In the genomic region with DNA sequence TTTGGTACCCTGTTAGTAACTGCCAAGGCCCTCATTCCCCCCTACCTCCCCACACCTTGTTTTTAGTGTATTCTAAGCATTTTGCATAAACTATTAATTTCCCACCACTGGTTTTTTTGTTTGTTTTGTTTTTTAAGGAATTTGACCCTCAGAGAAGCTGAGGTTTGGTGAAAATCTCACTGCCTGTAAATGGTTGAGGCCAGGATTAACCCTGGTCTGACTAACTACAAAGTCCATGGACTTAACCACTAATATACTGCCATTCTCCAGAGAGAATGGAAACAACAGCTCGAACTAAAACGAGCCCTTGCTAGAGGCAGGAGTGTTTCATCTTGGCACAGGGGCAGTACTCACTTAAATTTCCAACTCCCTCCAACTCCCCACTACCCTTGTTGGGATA, we compare ENCODE assay signal across 3 cellular contexts.
TF ChIP-seq lines count a peak whose summit lies in the region.

No MANE protein-coding gene starts in this region.

TF ChIP-seq in SK-N-SH, 30 proteins besides CTCF, POLR2A, EP300 and RAD21:
- no peak for TF ChIP-seq CHD2 (IDR thresholded peaks at IDR 0.05; ENCODE audit: low read length, partially characterized antibody)
- no peak for TF ChIP-seq MXI1 (IDR thresholded peaks at IDR 0.05; ENCODE audit: low read depth, low read length)
- TF ChIP-seq ELF1 (IDR thresholded peaks at IDR 0.05), result no peak
- no peak for TF ChIP-seq POLR2AphosphoS5 (IDR thresholded peaks at IDR 0.05; ENCODE audit: low read depth, low read length)
- TF ChIP-seq NRF1 (IDR thresholded peaks at IDR 0.05; ENCODE audit: low read depth, low read length), result no peak
- no peak for TF ChIP-seq TCF12 (IDR thresholded peaks at IDR 0.05)
- TF ChIP-seq, protein P1, sequence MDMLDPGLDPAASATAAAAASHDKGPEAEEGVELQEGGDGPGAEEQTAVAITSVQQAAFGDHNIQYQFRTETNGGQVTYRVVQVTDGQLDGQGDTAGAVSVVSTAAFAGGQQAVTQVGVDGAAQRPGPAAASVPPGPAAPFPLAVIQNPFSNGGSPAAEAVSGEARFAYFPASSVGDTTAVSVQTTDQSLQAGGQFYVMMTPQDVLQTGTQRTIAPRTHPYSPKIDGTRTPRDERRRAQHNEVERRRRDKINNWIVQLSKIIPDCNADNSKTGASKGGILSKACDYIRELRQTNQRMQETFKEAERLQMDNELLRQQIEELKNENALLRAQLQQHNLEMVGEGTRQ (IDR thresholded peaks at IDR 0.05; ENCODE audit: borderline replicate concordance, low read depth, low read length), result no peak

TF ChIP-seq in SK-N-SH treated with all-trans-retinoic acid at 6 μM for 48 hours, 23 proteins besides CTCF, POLR2A, EP300 and RAD21:
- no peak for TF ChIP-seq ZC3H10 (CRISPR knock-in tag; IDR thresholded peaks at IDR 0.05)
- no peak for TF ChIP-seq ZNF8 (CRISPR knock-in tag; IDR thresholded peaks at IDR 0.05)
- no peak for TF ChIP-seq TCF4 (CRISPR knock-in tag; IDR thresholded peaks at IDR 0.05; ENCODE audit: borderline replicate concordance)
- no peak for TF ChIP-seq OSR1 (CRISPR knock-in tag; IDR thresholded peaks at IDR 0.05)
- no peak for TF ChIP-seq PPARA (CRISPR knock-in tag; IDR thresholded peaks at IDR 0.05; ENCODE audit: borderline replicate concordance)
- TF ChIP-seq ZFP3 (CRISPR knock-in tag; IDR thresholded peaks at IDR 0.05), result no peak
- TF ChIP-seq, protein P2, sequence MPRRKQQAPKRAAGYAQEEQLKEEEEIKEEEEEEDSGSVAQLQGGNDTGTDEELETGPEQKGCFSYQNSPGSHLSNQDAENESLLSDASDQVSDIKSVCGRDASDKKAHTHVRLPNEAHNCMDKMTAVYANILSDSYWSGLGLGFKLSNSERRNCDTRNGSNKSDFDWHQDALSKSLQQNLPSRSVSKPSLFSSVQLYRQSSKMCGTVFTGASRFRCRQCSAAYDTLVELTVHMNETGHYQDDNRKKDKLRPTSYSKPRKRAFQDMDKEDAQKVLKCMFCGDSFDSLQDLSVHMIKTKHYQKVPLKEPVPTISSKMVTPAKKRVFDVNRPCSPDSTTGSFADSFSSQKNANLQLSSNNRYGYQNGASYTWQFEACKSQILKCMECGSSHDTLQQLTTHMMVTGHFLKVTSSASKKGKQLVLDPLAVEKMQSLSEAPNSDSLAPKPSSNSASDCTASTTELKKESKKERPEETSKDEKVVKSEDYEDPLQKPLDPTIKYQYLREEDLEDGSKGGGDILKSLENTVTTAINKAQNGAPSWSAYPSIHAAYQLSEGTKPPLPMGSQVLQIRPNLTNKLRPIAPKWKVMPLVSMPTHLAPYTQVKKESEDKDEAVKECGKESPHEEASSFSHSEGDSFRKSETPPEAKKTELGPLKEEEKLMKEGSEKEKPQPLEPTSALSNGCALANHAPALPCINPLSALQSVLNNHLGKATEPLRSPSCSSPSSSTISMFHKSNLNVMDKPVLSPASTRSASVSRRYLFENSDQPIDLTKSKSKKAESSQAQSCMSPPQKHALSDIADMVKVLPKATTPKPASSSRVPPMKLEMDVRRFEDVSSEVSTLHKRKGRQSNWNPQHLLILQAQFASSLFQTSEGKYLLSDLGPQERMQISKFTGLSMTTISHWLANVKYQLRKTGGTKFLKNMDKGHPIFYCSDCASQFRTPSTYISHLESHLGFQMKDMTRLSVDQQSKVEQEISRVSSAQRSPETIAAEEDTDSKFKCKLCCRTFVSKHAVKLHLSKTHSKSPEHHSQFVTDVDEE (CRISPR knock-in tag; IDR thresholded peaks at IDR 0.05), result no peak
- TF ChIP-seq ZNF565 (CRISPR knock-in tag; conservative IDR thresholded peaks at IDR 0.05; ENCODE audit: low read depth), result no peak
- no peak for TF ChIP-seq ESRRG (CRISPR knock-in tag; IDR thresholded peaks at IDR 0.05)
- TF ChIP-seq ISL1 (CRISPR knock-in tag; IDR thresholded peaks at IDR 0.05), result no peak
- no peak for TF ChIP-seq ZNF70 (CRISPR knock-in tag; IDR thresholded peaks at IDR 0.05)
- TF ChIP-seq CSDC2 (CRISPR knock-in tag; IDR thresholded peaks at IDR 0.05), result no peak
- TF ChIP-seq, protein P3, sequence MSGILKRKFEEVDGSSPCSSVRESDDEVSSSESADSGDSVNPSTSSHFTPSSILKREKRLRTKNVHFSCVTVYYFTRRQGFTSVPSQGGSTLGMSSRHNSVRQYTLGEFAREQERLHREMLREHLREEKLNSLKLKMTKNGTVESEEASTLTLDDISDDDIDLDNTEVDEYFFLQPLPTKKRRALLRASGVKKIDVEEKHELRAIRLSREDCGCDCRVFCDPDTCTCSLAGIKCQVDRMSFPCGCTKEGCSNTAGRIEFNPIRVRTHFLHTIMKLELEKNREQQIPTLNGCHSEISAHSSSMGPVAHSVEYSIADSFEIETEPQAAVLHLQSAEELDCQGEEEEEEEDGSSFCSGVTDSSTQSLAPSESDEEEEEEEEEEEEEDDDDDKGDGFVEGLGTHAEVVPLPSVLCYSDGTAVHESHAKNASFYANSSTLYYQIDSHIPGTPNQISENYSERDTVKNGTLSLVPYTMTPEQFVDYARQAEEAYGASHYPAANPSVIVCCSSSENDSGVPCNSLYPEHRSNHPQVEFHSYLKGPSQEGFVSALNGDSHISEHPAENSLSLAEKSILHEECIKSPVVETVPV (CRISPR knock-in tag; IDR thresholded peaks at IDR 0.05), result no peak
- no peak for TF ChIP-seq ARNTL (CRISPR knock-in tag; IDR thresholded peaks at IDR 0.05; ENCODE audit: borderline replicate concordance, low read depth)
- no peak for TF ChIP-seq ZFP30 (CRISPR knock-in tag; IDR thresholded peaks at IDR 0.05)
- no peak for TF ChIP-seq SNAI2 (CRISPR knock-in tag; IDR thresholded peaks at IDR 0.05)
- TF ChIP-seq, protein P4, sequence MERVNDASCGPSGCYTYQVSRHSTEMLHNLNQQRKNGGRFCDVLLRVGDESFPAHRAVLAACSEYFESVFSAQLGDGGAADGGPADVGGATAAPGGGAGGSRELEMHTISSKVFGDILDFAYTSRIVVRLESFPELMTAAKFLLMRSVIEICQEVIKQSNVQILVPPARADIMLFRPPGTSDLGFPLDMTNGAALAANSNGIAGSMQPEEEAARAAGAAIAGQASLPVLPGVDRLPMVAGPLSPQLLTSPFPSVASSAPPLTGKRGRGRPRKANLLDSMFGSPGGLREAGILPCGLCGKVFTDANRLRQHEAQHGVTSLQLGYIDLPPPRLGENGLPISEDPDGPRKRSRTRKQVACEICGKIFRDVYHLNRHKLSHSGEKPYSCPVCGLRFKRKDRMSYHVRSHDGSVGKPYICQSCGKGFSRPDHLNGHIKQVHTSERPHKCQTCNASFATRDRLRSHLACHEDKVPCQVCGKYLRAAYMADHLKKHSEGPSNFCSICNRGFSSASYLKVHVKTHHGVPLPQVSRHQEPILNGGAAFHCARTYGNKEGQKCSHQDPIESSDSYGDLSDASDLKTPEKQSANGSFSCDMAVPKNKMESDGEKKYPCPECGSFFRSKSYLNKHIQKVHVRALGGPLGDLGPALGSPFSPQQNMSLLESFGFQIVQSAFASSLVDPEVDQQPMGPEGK (CRISPR knock-in tag; IDR thresholded peaks at IDR 0.05; ENCODE audit: borderline replicate concordance), result no peak
- no peak for TF ChIP-seq TOX (CRISPR knock-in tag; IDR thresholded peaks at IDR 0.05; ENCODE audit: borderline replicate concordance)
- TF ChIP-seq, protein P5, sequence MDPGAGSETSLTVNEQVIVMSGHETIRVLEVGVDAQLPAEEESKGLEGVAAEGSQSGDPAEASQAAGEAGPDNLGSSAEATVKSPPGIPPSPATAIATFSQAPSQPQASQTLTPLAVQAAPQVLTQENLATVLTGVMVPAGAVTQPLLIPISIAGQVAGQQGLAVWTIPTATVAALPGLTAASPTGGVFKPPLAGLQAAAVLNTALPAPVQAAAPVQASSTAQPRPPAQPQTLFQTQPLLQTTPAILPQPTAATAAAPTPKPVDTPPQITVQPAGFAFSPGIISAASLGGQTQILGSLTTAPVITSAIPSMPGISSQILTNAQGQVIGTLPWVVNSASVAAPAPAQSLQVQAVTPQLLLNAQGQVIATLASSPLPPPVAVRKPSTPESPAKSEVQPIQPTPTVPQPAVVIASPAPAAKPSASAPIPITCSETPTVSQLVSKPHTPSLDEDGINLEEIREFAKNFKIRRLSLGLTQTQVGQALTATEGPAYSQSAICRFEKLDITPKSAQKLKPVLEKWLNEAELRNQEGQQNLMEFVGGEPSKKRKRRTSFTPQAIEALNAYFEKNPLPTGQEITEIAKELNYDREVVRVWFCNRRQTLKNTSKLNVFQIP (CRISPR knock-in tag; IDR thresholded peaks at IDR 0.05; ENCODE audit: borderline replicate concordance, low read depth), result no peak

TF ChIP-seq in endothelial cell of umbilical vein, 7 proteins besides CTCF, POLR2A, EP300 and RAD21:
- TF ChIP-seq JUN (IDR thresholded peaks at IDR 0.05; ENCODE audit: borderline replicate concordance, insufficient read depth, insufficient read length, low read depth), result no peak
- TF ChIP-seq, protein P6, sequence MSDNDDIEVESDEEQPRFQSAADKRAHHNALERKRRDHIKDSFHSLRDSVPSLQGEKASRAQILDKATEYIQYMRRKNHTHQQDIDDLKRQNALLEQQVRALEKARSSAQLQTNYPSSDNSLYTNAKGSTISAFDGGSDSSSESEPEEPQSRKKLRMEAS (IDR thresholded peaks at IDR 0.05; ENCODE audit: insufficient read depth, insufficient read length), result no peak
- TF ChIP-seq FOS (IDR thresholded peaks at IDR 0.05; ENCODE audit: borderline replicate concordance, insufficient read depth, low read length), result no peak
TF ChIP-seq in endothelial cell of umbilical vein: peak in this region for 0.
